Comparison of ENCODE assay signal across 19 cellular contexts in the genomic region with DNA sequence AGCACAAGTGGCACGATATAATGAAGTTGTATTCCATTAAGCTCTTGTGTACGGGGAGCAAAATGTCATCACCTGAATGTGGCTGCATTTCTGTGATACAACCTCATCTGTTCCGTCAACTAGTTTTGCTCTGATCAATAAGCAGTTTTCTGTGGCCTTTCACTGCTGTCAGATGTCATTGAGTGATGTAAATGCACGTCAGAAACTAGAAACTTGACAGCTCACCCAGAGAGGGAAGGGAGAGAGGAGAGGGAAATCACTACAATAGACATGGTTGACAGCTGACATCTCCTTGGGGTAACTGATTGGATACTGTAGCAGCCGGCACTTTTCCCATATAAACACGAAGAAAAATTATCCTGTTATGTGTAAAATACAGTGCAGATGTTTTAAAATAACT.
"Had no signal": no experiment of that assay in that cellular context is flagged by ENCODE, and none has a peak within 500 bp of the region (broad histone marks: within the 10 kb centered on the region; RNA-seq: fewer than 3 reads in every experiment).

No MANE protein-coding gene starts in this region.

- DNase-seq: activated CD4-positive, alpha-beta T cell treated with anti-CD3 and anti-CD28 coated beads for 1 hour; activated gamma-delta T cell treated with Interleukin-2 at 50 U/mL for 16 hours; activated T-cell treated with anti-CD3 and anti-CD28 coated beads, Interleukin-2, amount 50 U/mL, for 1 hour; anterior cingulate cortex; brain microvascular endothelial cell; colonic mucosa; dorsolateral prefrontal cortex; esophagus squamous epithelium; gastrocnemius medialis; head of caudate nucleus; left colon; naive thymus-derived CD8-positive, alpha-beta T cell; ovary; right lobe of liver; stimulated activated CD4-positive, alpha-beta T cell treated with anti-CD3 and anti-CD28 coated beads, Interleukin-2, amount 100 ng/mL, for 24 hours; T-helper 9 cell had no signal

- H3K9me3 ChIP-seq: colonic mucosa, esophagus squamous epithelium, gastrocnemius medialis, ovary, right lobe of liver, upper lobe of left lung had no signal

- H3K4me3 ChIP-seq: colonic mucosa, dorsolateral prefrontal cortex, esophagus squamous epithelium, gastrocnemius medialis, ovary, right lobe of liver, skin epidermis, upper lobe of left lung had no signal

- H3K27ac ChIP-seq: brain microvascular endothelial cell, colonic mucosa, dorsolateral prefrontal cortex, esophagus squamous epithelium, gastrocnemius medialis, ovary, right lobe of liver, skin epidermis had no signal

- H3K27me3 ChIP-seq: brain microvascular endothelial cell, colonic mucosa, dorsolateral prefrontal cortex, esophagus squamous epithelium, gastrocnemius medialis, ovary, right lobe of liver, upper lobe of left lung had no signal

- H3K36me3 ChIP-seq: brain microvascular endothelial cell, colonic mucosa, esophagus squamous epithelium, gastrocnemius medialis, ovary, right lobe of liver, upper lobe of left lung had no signal

- ATAC-seq: gastrocnemius medialis; left colon; naive thymus-derived CD8-positive, alpha-beta T cell; right lobe of liver; stimulated activated memory B cell treated with anti-CD40 and anti-IgM and Interleukin-4, amounts not matched to agents 10 μg/mL and 1 μg/mL and 100 μg/mL, for 72 hours had no signal

- H3K4me1 ChIP-seq: colonic mucosa, gastrocnemius medialis, right lobe of liver had no signal
